8 cellular contexts compared by ENCODE assay signal in genomic region chr22:42581762-42582716, GRCh38. TPM values are rescaled to one million over a fixed set of nuclear protein-coding genes. Genes with fewer than 3 reads are reported as not detected.
DNase-seq lines count a peak whose midpoint lies in the region; ATAC-seq and TF ChIP-seq lines count a peak whose summit lies in the region.

No MANE protein-coding gene starts in this region.

- H2BK120ac ChIP-seq in neuronal stem cell (ENCODE audit: low read depth, low read length) = no peak overlapping the region

- CTCF ChIA-PET in RWPE1 (lab: Yijun Ruan, JAX) = no interaction called here

- H3K4ac ChIP-seq in neuronal stem cell (ENCODE audit: low read length) = no peak overlapping the region

- POLR2A ChIA-PET in RWPE1 (lab: Yijun Ruan, JAX; ENCODE audit: low non-redundant PET) = interaction anchor here (0.6 kb wide), 1 partner anchor 569 kb away, joined by 3 read pairs; no protein-coding TSS in a partner anchor

- no peak overlapping the region for H2BK15ac ChIP-seq in neuronal stem cell (ENCODE audit: low read length)

- H3K4me3 ChIP-seq in neuronal stem cell (ENCODE audit: low read length in 2 of 2) (peak overlapping the region; percentile 69 to 97), stomach smooth muscle (ENCODE audit: low read length in 2 of 2) (peak overlapping the region; percentile 68 to 76)

- H2AFZ ChIP-seq in neuronal stem cell (ENCODE audit: low read length) = peak overlapping the region; percentile 88

- H3K36me3 ChIP-seq in neuronal stem cell (replicated peaks in 1 of 2; ENCODE audit: control insufficient read depth in 2 of 2, insufficient read depth in 2 of 2, low read length in 2 of 2) = peaks cover 45 to 73% of the 10 kb centered on the region in 2 donors
- H3K36me3 ChIP-seq in stomach smooth muscle (ENCODE audit: control insufficient read depth in 2 of 2, insufficient read depth in 2 of 2, low read length in 2 of 2) = peaks cover 43 to 44% of the 10 kb centered on the region in 2 donors

- H3K23ac ChIP-seq in neuronal stem cell (ENCODE audit: low read depth, low read length, poor library complexity) = peak overlapping the region; percentile 96

- peak; percentile 70 for ATAC-seq in GM19035 (IDR thresholded peaks at IDR 0.05; ENCODE audit: unreplicated experiment)

- H3K14ac ChIP-seq in neuronal stem cell (ENCODE audit: low read length) = no peak overlapping the region

- DNase-seq in AG09319 (ENCODE audit: extremely low read depth, low read depth) = peak; percentile 24
- DNase-seq in HuH-7.5 (ENCODE audit: low spot score) = peak; percentile 69
- DNase-seq in RWPE1 (ENCODE audit: low spot score) = peak; percentile 59
- peak; percentile 72 for DNase-seq in activated gamma-delta T cell (lab: John Stamatoyannopoulos, UW)
- DNase-seq in foreskin melanocyte = peak; percentile 65
- DNase-seq in neuronal stem cell (ENCODE audit: low spot score) = peak; percentile 64

- peak overlapping the region; percentile 17 for H4K8ac ChIP-seq in neuronal stem cell (ENCODE audit: low read depth, low read length)

- H4K91ac ChIP-seq in neuronal stem cell (ENCODE audit: low read depth, low read length, poor library complexity) = no peak overlapping the region

- H3K27ac ChIP-seq in RWPE1 = peak overlapping the region; percentile 64
- no peak overlapping the region for H3K27ac ChIP-seq in neuronal stem cell (replicated peaks; ENCODE audit: low read length)
- no peak overlapping the region for H3K27ac ChIP-seq in stomach smooth muscle (ENCODE audit: low read length)

- H2BK12ac ChIP-seq in neuronal stem cell (ENCODE audit: low read length) = no peak overlapping the region

- H3K4me1 ChIP-seq in neuronal stem cell (ENCODE audit: control insufficient read depth in 2 of 2, insufficient read depth in 1 of 2, low read depth in 1 of 2, low read length in 2 of 2) = peaks cover 5 to 8% of the 10 kb centered on the region in 2 donors
- peaks cover 9% of the 10 kb centered on the region for H3K4me1 ChIP-seq in stomach smooth muscle (ENCODE audit: control insufficient read depth, insufficient read depth, low read length)

- H3K9ac ChIP-seq in neuronal stem cell (ENCODE audit: low read depth, low read length, poor library complexity) (peak overlapping the region; percentile 94), stomach smooth muscle (ENCODE audit: low read length in 2 of 2) (peak overlapping the region in 1 of 2 donors; percentile 76)

- TF ChIP-seq CTCF in AG09319 (IDR thresholded peaks at IDR 0.05; ENCODE audit: low read depth, low read length) = no peak
- TF ChIP-seq CTCF in RWPE1 (conservative IDR thresholded peaks at IDR 0.05; ENCODE audit: low read depth) = no peak

- H3K18ac ChIP-seq in neuronal stem cell (ENCODE audit: low read length) = peak overlapping the region; percentile 92

- H2BK5ac ChIP-seq in neuronal stem cell (ENCODE audit: low read length) = no peak overlapping the region

- H3K9me3 ChIP-seq in neuronal stem cell (replicated peaks in 1 of 2; ENCODE audit: control insufficient read depth in 2 of 2, insufficient read depth in 1 of 2, low read depth in 1 of 2, low read length in 2 of 2) = no peaks in the 10 kb centered on the region
- H3K9me3 ChIP-seq in stomach smooth muscle (ENCODE audit: control insufficient read depth in 2 of 2, low read length in 2 of 2) = no peaks in the 10 kb centered on the region

- WGBS in neuronal stem cell (ENCODE audit: extremely low coverage in 2 of 2, insufficient read length in 2 of 2, insufficient replicate concordance in 1 of 2), 2 donors = no CpG with 5 or more reads among the region's 64 CpGs

- peaks cover 3% of the 10 kb centered on the region for H3K79me1 ChIP-seq in neuronal stem cell (ENCODE audit: low read depth, low read length)

- H2AK5ac ChIP-seq in neuronal stem cell (ENCODE audit: low read depth, low read length) = no peak overlapping the region

- peak overlapping the region; percentile 45 for H3K4me2 ChIP-seq in neuronal stem cell (ENCODE audit: insufficient read depth, low read length, poor library complexity, severe bottlenecking)

- H3K27me3 ChIP-seq in neuronal stem cell (ENCODE audit: control insufficient read depth in 3 of 3, insufficient read depth in 3 of 3, low read depth in 1 of 3, low read length in 3 of 3) (no peaks in the 10 kb centered on the region), stomach smooth muscle (ENCODE audit: control insufficient read depth in 1 of 2, insufficient read depth in 2 of 2, low read length in 2 of 2) (no peaks in the 10 kb centered on the region)

RNA-seq across cellular contexts. Expression of gene SERHL2, which starts 28.3 kb away (rescaled TPM):
- polyA plus RNA-seq in neuronal stem cell (2013, experiment 1 of 2) = 0.28 TPM
- 0.22 TPM for polyA plus RNA-seq in neuronal stem cell (2013, experiment 2 of 2)

RNA-seq across cellular contexts. Expression of gene POLDIP3, which starts 32.6 kb away (rescaled TPM):
- 68.6 TPM for polyA plus RNA-seq in neuronal stem cell (2013, experiment 1 of 2)
- 69.9 TPM for polyA plus RNA-seq in neuronal stem cell (2013, experiment 2 of 2)

RNA-seq across cellular contexts. Expression of gene ATP5MGL, which starts 58.4 kb away (rescaled TPM):
- polyA plus RNA-seq in neuronal stem cell (2013, experiment 1 of 2) = not detected
- not detected for polyA plus RNA-seq in neuronal stem cell (2013, experiment 2 of 2)
